In the genomic region with DNA sequence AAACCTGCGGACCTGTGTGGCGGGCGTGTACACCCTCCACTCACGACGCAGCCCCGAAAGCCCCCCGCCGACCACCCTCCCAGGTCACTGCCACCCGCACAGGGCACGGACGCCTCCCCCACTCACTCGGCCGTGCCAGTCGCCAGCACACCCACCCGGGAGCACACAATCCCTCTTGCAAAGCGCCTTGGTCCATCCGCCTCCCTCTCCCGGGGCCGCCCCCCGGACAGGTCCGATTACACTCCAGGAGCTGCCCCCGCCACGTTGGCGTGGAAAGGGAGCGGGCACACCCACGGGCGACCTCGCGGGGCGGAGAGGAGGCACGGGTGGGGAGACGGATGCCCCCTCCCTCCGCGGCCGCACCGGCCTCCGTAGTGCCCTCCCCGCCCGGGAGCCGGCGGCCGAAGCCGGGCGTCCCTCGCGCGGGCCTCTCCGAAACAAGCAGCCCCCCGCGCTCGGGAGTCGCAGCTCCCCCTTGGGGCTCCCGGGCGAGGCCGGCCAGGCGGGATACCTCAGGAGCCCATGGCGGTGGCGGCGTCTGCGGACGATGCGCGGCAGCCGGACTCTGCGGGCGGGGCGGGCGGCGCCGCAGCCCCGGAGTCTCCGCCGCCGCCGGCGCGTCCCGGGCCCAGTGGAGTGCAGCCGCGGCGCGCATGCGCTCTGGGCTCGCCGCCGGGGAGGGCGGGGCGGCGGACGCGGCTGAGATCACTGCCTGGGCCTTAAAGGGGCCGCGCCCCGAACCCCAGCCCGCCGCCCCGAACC, we compare ENCODE assay signal across 8 cellular contexts. TPM values are rescaled to one million over a fixed set of nuclear protein-coding genes. Genes with fewer than 3 reads are reported as not detected.
DNase-seq lines count a peak whose midpoint lies in the region; ATAC-seq lines count a peak whose summit lies in the region.

A gene (minus strand): TSS at position 638 of the 762 bp plus-strand sequence. CDS start 25,049 bp downstream, outside the sequence.

- peak within 1 kb of the TSS; percentile 39; the same call in 1 of the 2 replicates for H3K27ac ChIP-seq in SJCRH30
- H3K27ac ChIP-seq in stomach smooth muscle (ENCODE audit: low read length), result peak within 1 kb of the TSS; percentile 94

- peak within 1 kb of the TSS; percentile 98 for H3K9ac ChIP-seq in stomach smooth muscle (ENCODE audit: low read length in 2 of 2)

- peak within 1 kb of the TSS; percentile 96 for H3K4me3 ChIP-seq in SJCRH30
- H3K4me3 ChIP-seq in neuron (ENCODE audit: low read length), result peak within 1 kb of the TSS; percentile 91
- H3K4me3 ChIP-seq in stomach smooth muscle (ENCODE audit: low read length in 2 of 2), result peak within 1 kb of the TSS; percentile 90 to 92

- peak within 1 kb of the TSS; percentile 99 for H2AFZ ChIP-seq in neuron (ENCODE audit: low read depth, low read length)

- peak; percentile 74 for ATAC-seq in GM18909 (IDR thresholded peaks at IDR 0.05; ENCODE audit: poor library complexity, unreplicated experiment)

- H3K9me3 ChIP-seq in SJCRH30 (replicated peaks), result no peaks in the 10 kb centered on the region
- no peaks in the 10 kb centered on the region for H3K9me3 ChIP-seq in neuron (ENCODE audit: low read length)
- no peaks in the 10 kb centered on the region for H3K9me3 ChIP-seq in stomach smooth muscle (ENCODE audit: control insufficient read depth in 2 of 2, low read length in 2 of 2)

- H3K27me3 ChIP-seq in SJCRH30, result no peaks in the 10 kb centered on the region
- no peaks in the 10 kb centered on the region for H3K27me3 ChIP-seq in neuron (ENCODE audit: insufficient read depth, low read length)
- H3K27me3 ChIP-seq in stomach smooth muscle (ENCODE audit: control insufficient read depth in 1 of 2, insufficient read depth in 2 of 2, low read length in 2 of 2), result no peaks in the 10 kb centered on the region

- peak; percentile 97 for DNase-seq in AG08395 (ENCODE audit: low spot score)
- DNase-seq in HPDE6-E6E7 (ENCODE audit: extremely low spot score), result peak; percentile 81
- peak; percentile 53 to 79 for DNase-seq in SJCRH30
- peak; percentile 66 for DNase-seq in activated gamma-delta T cell treated with anti-CD3 and anti-CD28 coated beads, Interleukin-2, amount 50 U/mL, for 16 hours (ENCODE audit: low read depth)
- DNase-seq in foreskin melanocyte, result peak; percentile 71

- H3K4me1 ChIP-seq in SJCRH30, result no peaks in the 10 kb centered on the region; the same call in 1 of the 2 replicates
- H3K4me1 ChIP-seq in neuron (ENCODE audit: insufficient read depth, low read length), result peaks cover 19% of the 10 kb centered on the region
- peaks cover 41% of the 10 kb centered on the region for H3K4me1 ChIP-seq in stomach smooth muscle (ENCODE audit: control insufficient read depth, insufficient read depth, low read length)

- H3K36me3 ChIP-seq in SJCRH30 (no peaks in the 10 kb centered on the region), neuron (ENCODE audit: insufficient read depth, low read length) (no peaks in the 10 kb centered on the region), stomach smooth muscle (ENCODE audit: control insufficient read depth in 2 of 2, insufficient read depth in 2 of 2, low read length in 2 of 2) (no peaks in the 10 kb centered on the region)

RNA-seq across cellular contexts. Expression of the gene that starts here (rescaled TPM):
- 16.9 and 18.7 TPM in 2 replicates for total RNA-seq in SJCRH30 (2014; rRNA removed; shearing (Covaris generic))

Comparison
In these comparisons a context has a peak if more than half of its experiments do, and no peak if none do; other contexts are left out.
1. Peak in every context shown above with its lines: DNase-seq, ATAC-seq, H3K4me3 ChIP-seq and H3K27ac ChIP-seq.